In genomic region chr6:167748046-167748445, GRCh38 we compare ENCODE assay signal across 17 cellular contexts.
"Had no signal": no experiment of that assay in that cellular context is flagged by ENCODE, and none has a peak within 500 bp of the region (broad histone marks: within the 10 kb centered on the region; RNA-seq: fewer than 3 reads in every experiment).

No MANE protein-coding gene starts in this region.

- ATAC-seq: activated CD4-positive, alpha-beta T cell treated with anti-CD3 and anti-CD28 coated beads for 36 hours; activated naive CD4-positive, alpha-beta T cell treated with anti-CD3 and anti-CD28 coated beads, Interleukin-2, amount 50 U/mL, for 72 hours; esophagus mucosa; SK-N-SH treated with all-trans-retinoic acid at 6 μM for 48 hours; stimulated activated naive B cell treated with anti-CD40 and anti-IgM and Interleukin-4, amounts not matched to agents 10 μg/mL and 1 μg/mL and 100 μg/mL, for 72 hours had no signal

- DNase-seq: activated CD4-positive, alpha-beta memory T cell treated with anti-CD3 and anti-CD28 coated beads, Interleukin-2, amount 10 ng/mL, durations not matched to agents 7 days and 5 days; activated CD4-positive, alpha-beta T cell treated with anti-CD3 and anti-CD28 coated beads for 36 hours; activated effector memory CD4-positive, alpha-beta T cell treated with anti-CD3 and anti-CD28 coated beads, Interleukin-2, amount 50 U/mL, for 16 hours; activated T-cell treated with anti-CD3 and anti-CD28 coated beads, Interleukin-2, amount 50 U/mL, for 48 hours; central memory CD4-positive, alpha-beta T cell; colonic mucosa; ovary; stimulated activated CD4-positive, alpha-beta T cell treated with anti-CD3 and anti-CD28 coated beads, Interleukin-12 subunit alpha, Interleukin-12 subunit beta, amount 100 ng/mL, for 4 hours; stimulated activated naive B cell treated with anti-CD40 and anti-IgM and Interleukin-4, amounts not matched to agents 10 μg/mL and 1 μg/mL and 100 μg/mL, for 72 hours; T-helper 1 cell; T1000 had no signal

- H3K9me3 ChIP-seq: colonic mucosa, ovary had no signal

- H3K4me3 Mint-ChIP-seq: activated CD4-positive, alpha-beta memory T cell treated with anti-CD3 and anti-CD28 coated beads, Interleukin-2, amount 10 ng/mL, durations not matched to agents 7 days and 5 days; activated CD4-positive, alpha-beta T cell treated with anti-CD3 and anti-CD28 coated beads for 36 hours; mesothelial cell of epicardium; stimulated activated naive B cell treated with anti-CD40 and anti-IgM and Interleukin-4, amounts not matched to agents 10 μg/mL and 1 μg/mL and 100 μg/mL, for 72 hours had no signal

- H3K27me3 ChIP-seq: colonic mucosa, hepatocyte, ovary, tibial nerve had no signal

- H3K79me2 ChIP-seq: hepatocyte had no signal

- H3K4me3 ChIP-seq: colonic mucosa, hepatocyte, ovary, tibial nerve had no signal

- H3K4me2 ChIP-seq: hepatocyte had no signal

- H2AFZ ChIP-seq: hepatocyte had no signal

- H3K36me3 Mint-ChIP-seq: activated naive CD4-positive, alpha-beta T cell treated with anti-CD3 and anti-CD28 coated beads, Interleukin-2, amount 50 U/mL, for 72 hours; mesothelial cell of epicardium; stimulated activated naive B cell treated with anti-CD40 and anti-IgM and Interleukin-4, amounts not matched to agents 10 μg/mL and 1 μg/mL and 100 μg/mL, for 72 hours had no signal

- H3K4me1 ChIP-seq: colonic mucosa had no signal

- H3K4me1 Mint-ChIP-seq: activated CD4-positive, alpha-beta memory T cell treated with anti-CD3 and anti-CD28 coated beads, Interleukin-2, amount 10 ng/mL, durations not matched to agents 7 days and 5 days; activated CD4-positive, alpha-beta T cell treated with anti-CD3 and anti-CD28 coated beads for 36 hours; stimulated activated naive B cell treated with anti-CD40 and anti-IgM and Interleukin-4, amounts not matched to agents 10 μg/mL and 1 μg/mL and 100 μg/mL, for 72 hours had no signal

- H3K27ac Mint-ChIP-seq: activated CD4-positive, alpha-beta memory T cell treated with anti-CD3 and anti-CD28 coated beads, Interleukin-2, amount 10 ng/mL, durations not matched to agents 7 days and 5 days; activated CD4-positive, alpha-beta T cell treated with anti-CD3 and anti-CD28 coated beads for 36 hours; activated naive CD4-positive, alpha-beta T cell treated with anti-CD3 and anti-CD28 coated beads, Interleukin-2, amount 50 U/mL, for 72 hours; mesothelial cell of epicardium; stimulated activated naive B cell treated with anti-CD40 and anti-IgM and Interleukin-4, amounts not matched to agents 10 μg/mL and 1 μg/mL and 100 μg/mL, for 72 hours had no signal

- H3K9me3 Mint-ChIP-seq: activated CD4-positive, alpha-beta memory T cell treated with anti-CD3 and anti-CD28 coated beads, Interleukin-2, amount 10 ng/mL, durations not matched to agents 7 days and 5 days; activated naive CD4-positive, alpha-beta T cell treated with anti-CD3 and anti-CD28 coated beads, Interleukin-2, amount 50 U/mL, for 72 hours; mesothelial cell of epicardium; stimulated activated naive B cell treated with anti-CD40 and anti-IgM and Interleukin-4, amounts not matched to agents 10 μg/mL and 1 μg/mL and 100 μg/mL, for 72 hours had no signal

- H3K27ac ChIP-seq: colonic mucosa, ovary, tibial nerve had no signal

- H3K36me3 ChIP-seq: colonic mucosa, ovary, tibial nerve had no signal
